In the genomic region with DNA sequence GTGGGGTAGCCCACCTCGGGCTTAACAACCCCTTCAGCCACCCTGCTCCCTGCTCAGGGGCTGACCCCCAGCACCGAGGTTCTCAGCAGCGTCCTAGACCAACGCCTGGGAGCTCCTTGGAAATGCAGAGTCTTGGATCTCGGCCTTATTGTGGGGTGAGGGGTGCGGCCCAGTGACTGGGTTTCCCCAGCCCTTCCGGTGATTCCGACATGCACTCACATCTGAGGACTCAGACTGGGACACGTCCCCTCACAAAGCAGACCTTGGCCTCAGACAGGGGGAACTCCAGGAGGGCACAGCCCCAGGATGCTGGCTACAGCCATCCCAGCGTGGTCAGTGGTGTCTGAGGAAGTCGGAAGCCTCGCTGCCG, we compare ENCODE assay signal across 20 cellular contexts.
DNase-seq lines count a peak whose midpoint lies in the region; ATAC-seq and TF ChIP-seq lines count a peak whose summit lies in the region.
"Had no signal": no experiment of that assay in that cellular context is flagged by ENCODE, and none has a peak within 500 bp of the region (broad histone marks: within the 10 kb centered on the region; RNA-seq: fewer than 3 reads in every experiment).

No MANE protein-coding gene starts in this region.

- TF ChIP-seq CTCF in IMR-90 (conservative IDR thresholded peaks at IDR 0.05; ENCODE audit: low read depth, low read length), result no peak
- no peak for TF ChIP-seq CTCF in coronary artery (IDR thresholded peaks at IDR 0.05)
- no peak for TF ChIP-seq CTCF in GM10248 (IDR thresholded peaks at IDR 0.05; ENCODE audit: control extremely low read depth, extremely low read depth, low read depth, missing control alignments)

- in situ Hi-C loops in IMR-90 (cut with MboI; ENCODE audit: low sequenced_read_pairs), result no loop called here

- H3K9me3 ChIP-seq in IMR-90 (ENCODE audit: control insufficient read depth, insufficient read depth, low read length) (no peaks in the 10 kb centered on the region), iPS-15b (ENCODE audit: control insufficient read depth, insufficient read depth, low read length) (no peaks in the 10 kb centered on the region)

- H2AK5ac ChIP-seq in IMR-90 (ENCODE audit: low read depth, low read length), result peak overlapping the region; percentile 83

- H3K4me3 ChIP-seq in IMR-90 (ENCODE audit: insufficient read depth, low read depth, low read length) (no peak overlapping the region), coronary artery (no peak overlapping the region), iPS-15b (ENCODE audit: low read depth, low read length) (no peak overlapping the region)

- H2BK15ac ChIP-seq in IMR-90 (ENCODE audit: low read depth, low read length), result 0 out of 3 replicates have a peak overlapping the region, but pooled peaks have one; percentile 50

- dilution Hi-C loops in IMR-90 (cut with HindIII; ENCODE audit: low sequenced_read_pairs, unreplicated experiment), result no loop called here

- no peak overlapping the region for H4K5ac ChIP-seq in IMR-90 (ENCODE audit: low read depth, low read length)

- H2AK9ac ChIP-seq in IMR-90 (replicated peaks; ENCODE audit: low read depth, low read length, poor library complexity), result peak overlapping the region; percentile 87

- H3K27me3 ChIP-seq in IMR-90 (ENCODE audit: control insufficient read depth, insufficient read depth, low read length) (no peaks in the 10 kb centered on the region), iPS-15b (ENCODE audit: control insufficient read depth, insufficient read depth, low read length) (no peaks in the 10 kb centered on the region)

- H3K23ac ChIP-seq in IMR-90 (ENCODE audit: low read depth, low read length), result 0 out of 2 replicates have a peak overlapping the region, but pooled peaks have one; percentile 12

- no peak overlapping the region for H3K9ac ChIP-seq in IMR-90 (ENCODE audit: low read depth, low read length)
- H3K9ac ChIP-seq in iPS-15b (ENCODE audit: low read depth, low read length), result peak overlapping the region; percentile 54

- H3K36me3 Mint-ChIP-seq in activated T-helper 1 cell treated with anti-CD3 and anti-CD28 coated beads, Interleukin-12 subunit alpha, Interleukin-12 subunit beta, Interleukin-2, Interleukin-4 antibody, amounts not matched to agents 30 ng/mL and 10 ng/mL and 1 ng/mL, durations not matched to agents 14 hours and 24 hours and 36 hours (ENCODE audit: low read depth), result peaks cover 4% of the 10 kb centered on the region
- H3K36me3 Mint-ChIP-seq: activated naive CD4-positive, alpha-beta T cell treated with anti-CD3 and anti-CD28 coated beads, Interleukin-2, amount 50 U/mL, for 72 hours; natural killer cell treated with Interleukin-12 subunit alpha and Interleukin-12 subunit beta and Interleukin-15 and Interleukin-18, amount 100 ng/mL, for 72 hours had no signal

- POLR2A ChIA-PET in IMR-90 (lab: Charles Lee; ENCODE audit: unreplicated experiment), result no interaction called here
- POLR2A ChIA-PET in GM10248 (lab: Yijun Ruan, JAX), result no interaction called here

- TF ChIP-seq POLR2A in IMR-90 (IDR thresholded peaks at IDR 0.05; ENCODE audit: low read depth, low read length), result no peak

- ATAC-seq in IMR-90 (ENCODE audit: low read depth), result no peak
- ATAC-seq in HG02973 (IDR thresholded peaks at IDR 0.05; ENCODE audit: unreplicated experiment), result no peak
- no peak for ATAC-seq in HG03469 (IDR thresholded peaks at IDR 0.05; ENCODE audit: unreplicated experiment)
- ATAC-seq: activated naive CD4-positive, alpha-beta T cell treated with anti-CD3 and anti-CD28 coated beads, Interleukin-2, amount 50 U/mL, for 72 hours; left lobe of liver had no signal

- no peak overlapping the region for H3K4me2 ChIP-seq in IMR-90 (ENCODE audit: low read depth, low read length)

- no peak for TF ChIP-seq RAD21 in IMR-90 (IDR thresholded peaks at IDR 0.05; ENCODE audit: low read length)

- no peak overlapping the region for H2AFZ ChIP-seq in IMR-90 (replicated peaks; ENCODE audit: low read length, poor library complexity)

- H3K36me3 ChIP-seq in IMR-90 (ENCODE audit: control insufficient read depth, insufficient read depth, low read length), result peaks cover 27% of the 10 kb centered on the region; the same call in 1 of the 2 replicates
- H3K36me3 ChIP-seq in iPS-15b (ENCODE audit: control insufficient read depth, insufficient read depth, low read length), result peaks cover 22% of the 10 kb centered on the region

- H4K91ac ChIP-seq in IMR-90 (ENCODE audit: insufficient read depth, low read depth, low read length), result peak overlapping the region; percentile 78

- H4K20me1 ChIP-seq in IMR-90 (ENCODE audit: insufficient read depth, low read length), result peaks cover 9% of the 10 kb centered on the region

- H3K4ac ChIP-seq in IMR-90 (ENCODE audit: low read depth, low read length), result peak overlapping the region; percentile 78; the same call in 1 of the 2 replicates

- H4K8ac ChIP-seq in IMR-90 (ENCODE audit: low read depth in 2 of 2, low read length in 2 of 2), result peak overlapping the region in 1 of 2 experiments; percentile 82; a peak in 1 of 4 replicates

- H3K56ac ChIP-seq in IMR-90 (ENCODE audit: extremely low read depth, insufficient read depth, low read length), result no peak overlapping the region

- CTCF ChIA-PET in IMR-90 (lab: Yijun Ruan, JAX) (no interaction called here), GM10248 (lab: Yijun Ruan, JAX) (no interaction called here)

- H3K79me1 ChIP-seq in IMR-90 (ENCODE audit: low read depth in 1 of 2, low read length in 2 of 2), result peaks cover 22 to 91% of the 10 kb centered on the region in 2 experiments

- peaks cover 10% of the 10 kb centered on the region for H3K9me1 ChIP-seq in IMR-90 (ENCODE audit: insufficient read depth, low read length)

- H3K4me1 ChIP-seq in IMR-90 (ENCODE audit: control insufficient read depth, insufficient read depth, low read length) (peaks cover 29% of the 10 kb centered on the region), iPS-15b (ENCODE audit: control insufficient read depth, insufficient read depth, low read length) (peaks cover 2% of the 10 kb centered on the region)

- 0 out of 2 replicates have a peak overlapping the region, but pooled peaks have one; percentile 1 for H3K27ac ChIP-seq in IMR-90 (ENCODE audit: insufficient read depth, low read length)
- H3K27ac ChIP-seq in coronary artery, result peak overlapping the region in 1 of 2 donors; percentile 74
- H3K27ac ChIP-seq in substantia nigra (ENCODE audit: low read depth, low read length, poor library complexity, severe bottlenecking), result peak overlapping the region; percentile 71

- no TSS peak for BruUV-seq in IMR-90 (replicated peaks; lab: Mats Ljungman, UMichigan)

- no peak overlapping the region for H3K18ac ChIP-seq in IMR-90 (ENCODE audit: low read depth, low read length)

- DNase-seq in IMR-90 (no peak), coronary artery (ENCODE audit: low spot score) (peak; percentile 79), substantia nigra (lab: John Stamatoyannopoulos, UW) (no peak), GM10248 (ENCODE audit: extremely low spot score) (no peak)
- DNase-seq in activated T-helper 1 cell treated with anti-CD3 and anti-CD28 coated beads, Interleukin-12 subunit alpha, Interleukin-12 subunit beta, Interleukin-2, Interleukin-4 antibody, amounts not matched to agents 30 ng/mL and 10 ng/mL and 1 ng/mL, durations not matched to agents 14 hours and 24 hours and 36 hours (ENCODE audit: low spot score), result no peak
- DNase-seq: activated CD8-positive, alpha-beta memory T cell treated with anti-CD3 and anti-CD28 coated beads, Interleukin-2, amount 50 U/mL, for 48 hours; cerebellar nuclear complex; DMS153; NCI-H2081 treated with DMSO at 0.1 percent for 48 hours; NCI-H82; SHP77; stimulated activated CD4-positive, alpha-beta T cell treated with anti-CD3 and anti-CD28 coated beads, Interleukin-4, amount 100 ng/mL, for 1 hour; T-helper 2 cell had no signal

- 0 out of 2 replicates have a peak overlapping the region, but pooled peaks have one; percentile 29 for H3K14ac ChIP-seq in IMR-90 (replicated peaks; ENCODE audit: low read depth, low read length)

- 47% methylated on average over 4 of the region's 13 CpGs; no CpG with 5 or more reads in 1 of the 2 experiments for WGBS in IMR-90 (ENCODE audit: extremely low coverage in 2 of 2, insufficient read length in 1 of 2), 2 experiments

- intact Hi-C loops in IMR-90 (cut with micrococcal nuclease), result no loop called here
- intact Hi-C loops in activated T-helper 1 cell treated with anti-CD3 and anti-CD28 coated beads, Interleukin-12 subunit alpha, Interleukin-12 subunit beta, Interleukin-2, Interleukin-4 antibody, amounts not matched to agents 30 ng/mL and 10 ng/mL and 1 ng/mL, durations not matched to agents 14 hours and 24 hours and 36 hours (cut with micrococcal nuclease), result no loop called here

- peak overlapping the region; percentile 19; the same call in 1 of the 2 replicates for H2BK120ac ChIP-seq in IMR-90 (ENCODE audit: low read depth, low read length)

- H3K4me3 Mint-ChIP-seq in activated T-helper 1 cell treated with anti-CD3 and anti-CD28 coated beads, Interleukin-12 subunit alpha, Interleukin-12 subunit beta, Interleukin-2, Interleukin-4 antibody, amounts not matched to agents 30 ng/mL and 10 ng/mL and 1 ng/mL, durations not matched to agents 14 hours and 24 hours and 36 hours, result no peak overlapping the region
- H3K4me3 Mint-ChIP-seq: B cell; natural killer cell treated with Interleukin-12 subunit alpha and Interleukin-12 subunit beta and Interleukin-15 and Interleukin-18, amount 100 ng/mL, for 72 hours had no signal

- H2BK20ac ChIP-seq in IMR-90 (ENCODE audit: low read depth, low read length), result no peak overlapping the region

- H3K4me1 Mint-ChIP-seq in activated T-helper 1 cell treated with anti-CD3 and anti-CD28 coated beads, Interleukin-12 subunit alpha, Interleukin-12 subunit beta, Interleukin-2, Interleukin-4 antibody, amounts not matched to agents 30 ng/mL and 10 ng/mL and 1 ng/mL, durations not matched to agents 14 hours and 24 hours and 36 hours (ENCODE audit: low read depth), result no peaks in the 10 kb centered on the region
- H3K4me1 Mint-ChIP-seq: B cell had no signal

- peak overlapping the region; percentile 61 for H2BK5ac ChIP-seq in IMR-90 (ENCODE audit: low read depth, low read length, poor library complexity, severe bottlenecking)

- H3K27me3 Mint-ChIP-seq in activated T-helper 1 cell treated with anti-CD3 and anti-CD28 coated beads, Interleukin-12 subunit alpha, Interleukin-12 subunit beta, Interleukin-2, Interleukin-4 antibody, amounts not matched to agents 30 ng/mL and 10 ng/mL and 1 ng/mL, durations not matched to agents 14 hours and 24 hours and 36 hours (ENCODE audit: insufficient read depth), result no peaks in the 10 kb centered on the region
- H3K27me3 Mint-ChIP-seq: B cell; natural killer cell treated with Interleukin-12 subunit alpha and Interleukin-12 subunit beta and Interleukin-15 and Interleukin-18, amount 100 ng/mL, for 72 hours had no signal

- no peaks in the 10 kb centered on the region for H3K9me3 Mint-ChIP-seq in activated T-helper 1 cell treated with anti-CD3 and anti-CD28 coated beads, Interleukin-12 subunit alpha, Interleukin-12 subunit beta, Interleukin-2, Interleukin-4 antibody, amounts not matched to agents 30 ng/mL and 10 ng/mL and 1 ng/mL, durations not matched to agents 14 hours and 24 hours and 36 hours
- H3K9me3 Mint-ChIP-seq: activated naive CD4-positive, alpha-beta T cell treated with anti-CD3 and anti-CD28 coated beads, Interleukin-2, amount 50 U/mL, for 72 hours; natural killer cell treated with Interleukin-12 subunit alpha and Interleukin-12 subunit beta and Interleukin-15 and Interleukin-18, amount 100 ng/mL, for 72 hours had no signal

- H3K27ac Mint-ChIP-seq in activated T-helper 1 cell treated with anti-CD3 and anti-CD28 coated beads, Interleukin-12 subunit alpha, Interleukin-12 subunit beta, Interleukin-2, Interleukin-4 antibody, amounts not matched to agents 30 ng/mL and 10 ng/mL and 1 ng/mL, durations not matched to agents 14 hours and 24 hours and 36 hours, result no peak overlapping the region
- H3K27ac Mint-ChIP-seq: B cell; natural killer cell treated with Interleukin-12 subunit alpha and Interleukin-12 subunit beta and Interleukin-15 and Interleukin-18, amount 100 ng/mL, for 72 hours had no signal
